In the genomic region with DNA sequence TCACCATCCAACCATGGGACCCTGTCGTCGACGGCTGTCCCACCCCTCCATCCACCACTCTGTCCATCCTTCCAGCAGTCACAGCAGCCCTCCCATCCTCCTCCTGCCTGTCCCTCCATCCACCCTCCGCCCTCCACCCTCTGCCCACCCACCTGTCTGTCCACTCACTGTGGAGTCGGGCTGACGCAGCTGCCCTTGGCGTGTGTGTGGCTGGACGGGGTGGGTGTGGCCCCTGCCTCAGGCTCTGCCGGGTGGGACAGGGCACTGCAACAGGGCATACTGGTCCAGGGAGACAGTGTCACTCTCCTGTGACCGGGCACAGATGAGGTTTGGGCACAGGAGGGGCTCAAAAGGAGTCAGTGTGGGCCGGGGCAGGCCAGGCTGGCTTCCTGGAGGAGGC, we compare ENCODE assay signal across 1 cellular context.
TF ChIP-seq lines count a peak whose summit lies in the region.

No MANE protein-coding gene starts in this region.

TF ChIP-seq in HCT116, 20 proteins besides CTCF, POLR2A, EP300 and RAD21 (continued from another document):
- no peak for TF ChIP-seq CEBPB (IDR thresholded peaks at IDR 0.05; ENCODE audit: low read depth)
- no peak for TF ChIP-seq SRF (IDR thresholded peaks at IDR 0.05; ENCODE audit: low read depth)
- TF ChIP-seq, protein P1, sequence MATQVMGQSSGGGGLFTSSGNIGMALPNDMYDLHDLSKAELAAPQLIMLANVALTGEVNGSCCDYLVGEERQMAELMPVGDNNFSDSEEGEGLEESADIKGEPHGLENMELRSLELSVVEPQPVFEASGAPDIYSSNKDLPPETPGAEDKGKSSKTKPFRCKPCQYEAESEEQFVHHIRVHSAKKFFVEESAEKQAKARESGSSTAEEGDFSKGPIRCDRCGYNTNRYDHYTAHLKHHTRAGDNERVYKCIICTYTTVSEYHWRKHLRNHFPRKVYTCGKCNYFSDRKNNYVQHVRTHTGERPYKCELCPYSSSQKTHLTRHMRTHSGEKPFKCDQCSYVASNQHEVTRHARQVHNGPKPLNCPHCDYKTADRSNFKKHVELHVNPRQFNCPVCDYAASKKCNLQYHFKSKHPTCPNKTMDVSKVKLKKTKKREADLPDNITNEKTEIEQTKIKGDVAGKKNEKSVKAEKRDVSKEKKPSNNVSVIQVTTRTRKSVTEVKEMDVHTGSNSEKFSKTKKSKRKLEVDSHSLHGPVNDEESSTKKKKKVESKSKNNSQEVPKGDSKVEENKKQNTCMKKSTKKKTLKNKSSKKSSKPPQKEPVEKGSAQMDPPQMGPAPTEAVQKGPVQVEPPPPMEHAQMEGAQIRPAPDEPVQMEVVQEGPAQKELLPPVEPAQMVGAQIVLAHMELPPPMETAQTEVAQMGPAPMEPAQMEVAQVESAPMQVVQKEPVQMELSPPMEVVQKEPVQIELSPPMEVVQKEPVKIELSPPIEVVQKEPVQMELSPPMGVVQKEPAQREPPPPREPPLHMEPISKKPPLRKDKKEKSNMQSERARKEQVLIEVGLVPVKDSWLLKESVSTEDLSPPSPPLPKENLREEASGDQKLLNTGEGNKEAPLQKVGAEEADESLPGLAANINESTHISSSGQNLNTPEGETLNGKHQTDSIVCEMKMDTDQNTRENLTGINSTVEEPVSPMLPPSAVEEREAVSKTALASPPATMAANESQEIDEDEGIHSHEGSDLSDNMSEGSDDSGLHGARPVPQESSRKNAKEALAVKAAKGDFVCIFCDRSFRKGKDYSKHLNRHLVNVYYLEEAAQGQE (IDR thresholded peaks at IDR 0.05; ENCODE audit: low read depth): no peak
- TF ChIP-seq EZH2 (IDR thresholded peaks at IDR 0.05): no peak
- TF ChIP-seq TCF7L2 (IDR thresholded peaks at IDR 0.05; ENCODE audit: borderline replicate concordance, extremely low read depth, insufficient read depth, insufficient read length): no peak
- no peak for TF ChIP-seq EGR1 (IDR thresholded peaks at IDR 0.05; ENCODE audit: low read depth)
- no peak for TF ChIP-seq ZNF274 (IDR thresholded peaks at IDR 0.05; ENCODE audit: low read depth, low read length)
- no peak for TF ChIP-seq POLR2AphosphoS5 (IDR thresholded peaks at IDR 0.05; ENCODE audit: low read depth, low read length)
- no peak for TF ChIP-seq JUND (IDR thresholded peaks at IDR 0.05)
- no peak for TF ChIP-seq ZFX (IDR thresholded peaks at IDR 0.05)
- no peak for TF ChIP-seq EZH2phosphoT487 (IDR thresholded peaks at IDR 0.05; ENCODE audit: borderline replicate concordance)
